In genomic region chr6:103820148-103820547, GRCh38 we compare ENCODE assay signal across 1 cellular context.
TF ChIP-seq lines count a peak whose summit lies in the region.

No MANE protein-coding gene starts in this region.

TF ChIP-seq in H1, 55 proteins besides CTCF, POLR2A, EP300 and RAD21 (continued from another document):
- no peak for TF ChIP-seq CHD7 (IDR thresholded peaks at IDR 0.05; ENCODE audit: insufficient replicate concordance, low read length)
- TF ChIP-seq RXRA (IDR thresholded peaks at IDR 0.05; ENCODE audit: insufficient read depth, low read depth, low read length) = no peak
- no peak for TF ChIP-seq TBP (IDR thresholded peaks at IDR 0.05; ENCODE audit: low read depth, low read length)
- TF ChIP-seq BRCA1 (IDR thresholded peaks at IDR 0.05; ENCODE audit: low read depth, low read length) = no peak
- no peak for TF ChIP-seq EZH2 (IDR thresholded peaks at IDR 0.05; ENCODE audit: low read depth, low read length, severe bottlenecking)
- TF ChIP-seq JUND (IDR thresholded peaks at IDR 0.05; ENCODE audit: low read length) = no peak
- TF ChIP-seq, protein P1, sequence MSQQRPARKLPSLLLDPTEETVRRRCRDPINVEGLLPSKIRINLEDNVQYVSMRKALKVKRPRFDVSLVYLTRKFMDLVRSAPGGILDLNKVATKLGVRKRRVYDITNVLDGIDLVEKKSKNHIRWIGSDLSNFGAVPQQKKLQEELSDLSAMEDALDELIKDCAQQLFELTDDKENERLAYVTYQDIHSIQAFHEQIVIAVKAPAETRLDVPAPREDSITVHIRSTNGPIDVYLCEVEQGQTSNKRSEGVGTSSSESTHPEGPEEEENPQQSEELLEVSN (IDR thresholded peaks at IDR 0.05) = no peak
- TF ChIP-seq SIX5 (IDR thresholded peaks at IDR 0.05; ENCODE audit: low read depth, low read length) = no peak
- no peak for TF ChIP-seq RFX5 (IDR thresholded peaks at IDR 0.05; ENCODE audit: borderline replicate concordance, low read depth, low read length)
- no peak for TF ChIP-seq TAF7 (optimal IDR thresholded peaks at IDR 0.05; ENCODE audit: borderline replicate concordance, low read depth, low read length)
- TF ChIP-seq ZNF274 (IDR thresholded peaks at IDR 0.05; ENCODE audit: borderline replicate concordance, extremely low read depth, low read length) = no peak
- no peak for TF ChIP-seq ASH2L (IDR thresholded peaks at IDR 0.05; ENCODE audit: low read length)
- no peak for TF ChIP-seq EGR1 (IDR thresholded peaks at IDR 0.05; ENCODE audit: borderline replicate concordance, low read depth, low read length)
